Comparison of ENCODE assay signal across 1 cellular context in genomic region chr7:2256306-2257045, GRCh38.
TF ChIP-seq lines count a peak whose summit lies in the region.

No MANE protein-coding gene starts in this region.

TF ChIP-seq in H1, 55 proteins besides CTCF, POLR2A, EP300 and RAD21:
- TF ChIP-seq KDM1A (IDR thresholded peaks at IDR 0.05; ENCODE audit: borderline replicate concordance, low read length): no peak
- no peak for TF ChIP-seq ZNF274 (IDR thresholded peaks at IDR 0.05; ENCODE audit: borderline replicate concordance, extremely low read depth, low read length)
- TF ChIP-seq JUND (IDR thresholded peaks at IDR 0.05; ENCODE audit: low read length): no peak
- no peak for TF ChIP-seq HDAC2 (IDR thresholded peaks at IDR 0.05; ENCODE audit: borderline replicate concordance in 1 of 2, low read depth in 2 of 2, low read length in 2 of 2)
- no peak for TF ChIP-seq MAX (IDR thresholded peaks at IDR 0.05)
